Comparison of ENCODE assay signal across 35 cellular contexts in the genomic region with DNA sequence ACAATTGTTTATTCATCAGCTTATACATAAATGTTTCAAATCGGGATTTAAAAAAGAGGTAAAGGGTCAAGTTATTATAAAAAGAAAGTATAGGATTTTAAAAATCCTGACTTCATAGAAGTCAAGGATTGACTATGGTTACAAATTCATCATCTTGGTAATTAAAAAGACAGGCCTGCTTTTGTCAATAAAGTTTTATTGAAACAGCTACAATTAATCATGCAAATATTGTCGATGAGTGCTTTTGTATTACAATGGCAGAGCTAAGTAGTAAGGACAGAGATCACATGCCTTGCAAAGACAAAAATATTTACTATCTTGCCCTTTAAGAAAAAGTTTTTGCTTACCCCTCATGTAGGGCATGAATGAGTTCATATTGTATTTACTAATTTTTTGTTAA.
"Had no signal": no experiment of that assay in that cellular context is flagged by ENCODE, and none has a peak within 500 bp of the region (broad histone marks: within the 10 kb centered on the region; RNA-seq: fewer than 3 reads in every experiment).

No MANE protein-coding gene starts in this region.

- H3K4me3 ChIP-seq: MG63 had no signal

- H3K27me3 ChIP-seq: MG63 had no signal

- H3K36me3 ChIP-seq: MG63 had no signal

- DNase-seq: Karpas-422, Kasumi-1, MG63, MM.1S, MV-4-11, NCI-H1048, NCI-H1092, NCI-H1092 treated with DMSO at 0.1 percent for 48 hours, NCI-H1105, NCI-H1105 treated with DMSO at 0.1 percent for 48 hours, NCI-H1417, NCI-H1417 treated with DMSO at 0.1 percent for 48 hours, NCI-H1436, NCI-H1436 treated with DMSO at 0.1 percent for 48 hours, NCI-H146, NCI-H1694, NCI-H1694 treated with DMSO at 0.1 percent for 48 hours, NCI-H187, NCI-H187 treated with DMSO at 0.1 percent for 48 hours, NCI-H1930, NCI-H2029, NCI-H2029 treated with DMSO at 0.1 percent for 48 hours, NCI-H2081, NCI-H2081 treated with DMSO at 0.1 percent for 48 hours, NCI-H2107, NCI-H2171, NCI-H2171 treated with DMSO at 0.1 percent for 48 hours, NCI-H2227 treated with DMSO at 0.1 percent for 48 hours, NCI-H226, NCI-H345, NCI-H446, NCI-H446 treated with DMSO at 0.1 percent for 48 hours, NCI-H510A, NCI-H510A treated with DMSO at 0.1 percent for 48 hours, NCI-H524 had no signal

- H3K9me3 ChIP-seq: MG63 had no signal
